8 cellular contexts compared by ENCODE assay signal in genomic region chr10:101694674-101695403, GRCh38. TPM values are rescaled to one million over a fixed set of nuclear protein-coding genes. Genes with fewer than 3 reads are reported as not detected.
A peak's percentile ranks its signal among the peaks of the same experiment; 100 is the strongest.
DNase-seq lines count a peak whose midpoint lies in the region; ATAC-seq, FAIRE-seq and TF ChIP-seq lines count a peak whose summit lies in the region.

TSS of gene FBXW4 (minus strand) at chr10:101695170. CDS start at chr10:101695105, 65 bp downstream.

- H3K56ac ChIP-seq in H1 (replicated peaks; ENCODE audit: insufficient read length, low read depth, low read length) = peak within 1 kb of the TSS; percentile 89
- peak within 1 kb of the TSS; percentile 99 for H3K56ac ChIP-seq in mesendoderm (ENCODE audit: low read length)

- no peaks in the 10 kb centered on the region for H3K79me1 ChIP-seq in H1 (ENCODE audit: low read depth, low read length)
- H3K79me1 ChIP-seq in mesendoderm (ENCODE audit: low read length) = peaks cover 8% of the 10 kb centered on the region

- H3K23ac ChIP-seq in H1 (ENCODE audit: insufficient read length) = no peak within 1 kb of the TSS
- peak within 1 kb of the TSS; percentile 72 for H3K23ac ChIP-seq in mesendoderm (ENCODE audit: low read length)

- peak within 1 kb of the TSS; percentile 87 to 88 for H3K4me2 ChIP-seq in H1 (ENCODE audit: insufficient read depth in 1 of 2, low read depth in 2 of 2, low read length in 2 of 2)
- H3K4me2 ChIP-seq in mesendoderm (ENCODE audit: low read length) = peak within 1 kb of the TSS; percentile 88

- H2BK120ac ChIP-seq in H1 (replicated peaks; ENCODE audit: low read depth, low read length) (no peak within 1 kb of the TSS), mesendoderm (ENCODE audit: low read depth, low read length) (no peak within 1 kb of the TSS)

- FAIRE-seq in H1 (lab: Jason Lieb, UNC) = no peak

- H3K9ac ChIP-seq in H1 (replicated peaks in 1 of 4; ENCODE audit: extremely low read depth in 1 of 4, low read depth in 3 of 4, low read length in 3 of 4) = peak within 1 kb of the TSS; percentile 86 to 93 (median 90)
- peak within 1 kb of the TSS; percentile 97 for H3K9ac ChIP-seq in mesendoderm (ENCODE audit: low read length)

- H3K9me3 ChIP-seq in H1 (ENCODE audit: insufficient read depth in 2 of 2, low read depth in 1 of 2, low read length in 1 of 2) = no peaks in the 10 kb centered on the region

- H3K36me3 ChIP-seq in H1 (ENCODE audit: control insufficient read depth in 2 of 4, insufficient read depth in 4 of 4, low read length in 3 of 4) (no peaks in the 10 kb centered on the region), mesendoderm (ENCODE audit: control insufficient read depth, insufficient read depth, low read length) (no peaks in the 10 kb centered on the region)

- H3K4me3 ChIP-seq in H1 (ENCODE audit: extremely low read depth in 1 of 4, insufficient read depth in 2 of 4, low read depth in 3 of 4, low read length in 4 of 4) (peak within 1 kb of the TSS; percentile 74 to 93 (median 81)), mesendoderm (ENCODE audit: low read length) (peak within 1 kb of the TSS; percentile 73)

- peaks cover 0 to 2% of the 10 kb centered on the region in 2 experiments for H4K20me1 ChIP-seq in H1 (replicated peaks in 1 of 2; ENCODE audit: control insufficient read depth in 1 of 2, insufficient read depth in 2 of 2, low read length in 2 of 2)

- peak within 1 kb of the TSS; percentile 96 for H3K18ac ChIP-seq in H1 (ENCODE audit: extremely low read depth, low read length)
- peak within 1 kb of the TSS; percentile 29 for H3K18ac ChIP-seq in mesendoderm (ENCODE audit: low read length)

- H3K4ac ChIP-seq in H1 (replicated peaks; ENCODE audit: insufficient read length, low read depth, low read length) (peak within 1 kb of the TSS; percentile 74), mesendoderm (ENCODE audit: low read depth, low read length) (peak within 1 kb of the TSS; percentile 18)

- H3K27me3 ChIP-seq in H1 (replicated peaks in 1 of 4; ENCODE audit: control insufficient read depth in 3 of 4, extremely low read depth in 1 of 4, insufficient read depth in 3 of 4, low read length in 3 of 4) (no peaks in the 10 kb centered on the region), mesendoderm (ENCODE audit: insufficient read depth, low read length, poor library complexity) (no peaks in the 10 kb centered on the region)

- H3K23me2 ChIP-seq in H1 (ENCODE audit: low read depth, low read length) = peaks cover 11% of the 10 kb centered on the region

- H2AK5ac ChIP-seq in H1 (ENCODE audit: low read depth, low read length) (no peak within 1 kb of the TSS), mesendoderm (ENCODE audit: low read length) (peak within 1 kb of the TSS; percentile 14)

- TF ChIP-seq EP300 in H1 (IDR thresholded peaks at IDR 0.05; ENCODE audit: borderline replicate concordance in 1 of 2, low read depth in 2 of 2, low read length in 2 of 2) = no peak

- H4K8ac ChIP-seq in H1 (ENCODE audit: extremely low read depth, insufficient read depth, low read length) (peak within 1 kb of the TSS; percentile 98), mesendoderm (ENCODE audit: low read depth, low read length) (no peak within 1 kb of the TSS)

- CTCF ChIA-PET in activated CD8-positive, alpha-beta memory T cell treated with anti-CD3 and anti-CD28 coated beads for 36 hours (lab: Charles Lee) = interaction anchor here (0.9 to 2.3 kb wide), 3 partner anchors 10 to 87 kb away, joined by 3 to 7 read pairs (median 3); no protein-coding TSS in a partner anchor
- CTCF ChIA-PET in H1 (lab: Charles Lee; ENCODE audit: partially characterized antibody) = interaction anchor here (0.9 to 2.2 kb wide), 7 partner anchors 10 to 92 kb away, joined by 3 to 17 read pairs (median 4); no protein-coding TSS in a partner anchor

- H2BK15ac ChIP-seq in H1 (ENCODE audit: low read length) = no peak within 1 kb of the TSS
- no peak within 1 kb of the TSS for H2BK15ac ChIP-seq in mesendoderm (replicated peaks; ENCODE audit: low read depth)

- H2BK20ac ChIP-seq in H1 (ENCODE audit: low read length) = no peak within 1 kb of the TSS

- H3K4me1 ChIP-seq in H1 (replicated peaks in 1 of 4; ENCODE audit: control insufficient read depth in 3 of 4, insufficient read depth in 4 of 4, low read length in 3 of 4) = peaks cover 3 to 12% (median 3%) of the 10 kb centered on the region in 4 experiments; a peak in 5 of 7 replicates
- H3K4me1 ChIP-seq in mesendoderm (ENCODE audit: control insufficient read depth, low read depth, low read length) = peaks cover 7% of the 10 kb centered on the region

- H2BK12ac ChIP-seq in H1 (ENCODE audit: low read depth, low read length) = peak within 1 kb of the TSS; percentile 93

- peak; percentile 57 for ATAC-seq in HG02763 (IDR thresholded peaks at IDR 0.05; ENCODE audit: unreplicated experiment)

- POLR2A ChIA-PET in activated CD8-positive, alpha-beta memory T cell treated with anti-CD3 and anti-CD28 coated beads for 36 hours (lab: Charles Lee) = interaction anchor here (0.7 kb wide), 1 partner anchor 762 kb away, joined by 3 read pairs; no protein-coding TSS in a partner anchor
- POLR2A ChIA-PET in H1 (lab: Charles Lee; ENCODE audit: partially characterized antibody) = interaction anchor here (0.6 to 2.7 kb wide), 17 partner anchors 10 to 418 kb away, joined by 3 to 12 read pairs (median 4); partner anchors contain the start of gene OGA

- DNase-seq in NCI-H2107 (lab: John Stamatoyannopoulos, UW) = peak; percentile 27
- DNase-seq in NCI-H2107 treated with DMSO at 0.1 percent for 48 hours (lab: John Stamatoyannopoulos, UW; ENCODE audit: unreplicated experiment) = no peak
- DNase-seq in NCI-H226 = peak; percentile 23
- peak in 1 of 2 experiments; percentile 84 for DNase-seq in H1 (ENCODE audit: low read depth in 1 of 2, low spot score in 2 of 2)
- DNase-seq in mesendoderm = peak; percentile 60
- peak; percentile 47 for DNase-seq in stimulated activated CD8-positive, alpha-beta memory T cell treated with anti-CD3 and anti-CD28 coated beads, Interleukin-15, amount 100 ng/mL, for 1 hour (ENCODE audit: low read depth)

- H2BK5ac ChIP-seq in H1 (ENCODE audit: low read depth, low read length) (peak within 1 kb of the TSS; percentile 95), mesendoderm (ENCODE audit: low read length) (peak within 1 kb of the TSS; percentile 98)

- 5% methylated on average over 23 of the region's 70 CpGs; no CpG with 5 or more reads in 1 of the 2 experiments for WGBS in H1 (ENCODE audit: extremely low coverage in 1 of 2, insufficient coverage in 1 of 2, insufficient read length in 1 of 2, insufficient replicate concordance in 2 of 2, low coverage in 1 of 2, low lambda C conversion rate in 2 of 2, missing lambda C conversion rate in 1 of 2), 2 experiments
- no CpG with 5 or more reads among the region's 70 CpGs for WGBS in mesendoderm (ENCODE audit: extremely low coverage, insufficient coverage, low lambda C conversion rate)

- H3K27ac ChIP-seq in H1 (ENCODE audit: low read depth, low read length) (peak within 1 kb of the TSS; percentile 95), mesendoderm (ENCODE audit: low read depth, low read length) (peak within 1 kb of the TSS; percentile 81)

- no peak for TF ChIP-seq RAD21 in H1 (IDR thresholded peaks at IDR 0.05 in 1 of 2, conservative IDR thresholded peaks at IDR 0.05 in 1 of 2; ENCODE audit: low read depth in 2 of 2, low read length in 2 of 2)

- H4K5ac ChIP-seq in H1 (ENCODE audit: insufficient read length, low read depth, low read length) = peak within 1 kb of the TSS; percentile 95
- peak within 1 kb of the TSS; percentile 5 for H4K5ac ChIP-seq in mesendoderm (ENCODE audit: low read length)

- H3K14ac ChIP-seq in H1 (ENCODE audit: insufficient read length) = peak within 1 kb of the TSS; percentile 95

- TF ChIP-seq CTCF in H1 (IDR thresholded peaks at IDR 0.05; ENCODE audit: control extremely low read depth in 1 of 3, insufficient read depth in 1 of 3, low read depth in 1 of 3, low read length in 3 of 3) = no peak

- H4K91ac ChIP-seq in H1 (replicated peaks; ENCODE audit: insufficient read length, low read length) = peak within 1 kb of the TSS; percentile 75

- TF ChIP-seq POLR2A in H1 (IDR thresholded peaks at IDR 0.05; ENCODE audit: control extremely low read depth in 1 of 2, low read depth in 2 of 2, low read length in 2 of 2) = peak in 1 of 2 experiments; percentile 44; a peak in 1 of 3 replicates

- peak within 1 kb of the TSS; percentile 79 for H2AFZ ChIP-seq in H1 (ENCODE audit: low read length)

- H3K79me2 ChIP-seq in H1 (ENCODE audit: control insufficient read depth in 1 of 2, insufficient read depth in 2 of 2, low read length in 2 of 2) (peaks cover 2 to 22% of the 10 kb centered on the region in 2 experiments; a peak in 3 of 4 replicates), mesendoderm (ENCODE audit: control insufficient read depth, insufficient read depth, low read length) (peaks cover 2% of the 10 kb centered on the region)

TF ChIP-seq in H1, 55 proteins besides CTCF, POLR2A, EP300 and RAD21 (continues in another document):
- TF ChIP-seq E2F6 (IDR thresholded peaks at IDR 0.05) (peak; percentile 83), SP1 (IDR thresholded peaks at IDR 0.05; ENCODE audit: low read depth, low read length) (no peak), EGR1 (IDR thresholded peaks at IDR 0.05; ENCODE audit: borderline replicate concordance, low read depth, low read length) (peak; percentile 89), POLR2AphosphoS5 (IDR thresholded peaks at IDR 0.05; ENCODE audit: low read depth, low read length) (peak; percentile 63), CTBP2 (IDR thresholded peaks at IDR 0.05; ENCODE audit: borderline replicate concordance, insufficient read depth, insufficient read length, low read length) (no peak), YY1 (IDR thresholded peaks at IDR 0.05; ENCODE audit: low read depth, low read length) (peak; percentile 60; the same call in 1 of the 2 replicates)

RNA-seq across cellular contexts. Expression of gene FBXW4, which starts in this region (rescaled TPM):
- 10 to 100 TPM; 35.3 to 36.3 TPM for total RNA-seq in activated CD8-positive, alpha-beta memory T cell treated with anti-CD3 and anti-CD28 coated beads for 36 hours
- total RNA-seq in H1 (2021; fragmentation: NEBNext Ultra II Directional; extraction: Animal tissue kit (Norgen Biotek cat#: 25700)) = 29.6 and 32.8 TPM in 2 replicates
- 29.0 and 42.8 TPM in 2 replicates for polyA plus RNA-seq in H1 (2011; rRNA removed)
- polyA plus RNA-seq in H1 (2011; cell fraction: cytosol; rRNA removed) = 37.8 TPM
- polyA plus RNA-seq in H1 (2011; cell fraction: nucleus; rRNA removed) = 26.7 TPM
- polyA plus RNA-seq in H1 (2012, experiment 1 of 2) = 29.6 to 39.3 TPM (median 34.2 TPM) in 4 replicates
- polyA plus RNA-seq in H1 (2012, experiment 2 of 2) = 19.8 TPM
- 13.7 TPM for polyA plus RNA-seq in H1 (2013, experiment 1 of 2)
- 14.1 TPM for polyA plus RNA-seq in H1 (2013, experiment 2 of 2)
- polyA minus RNA-seq in H1 (2011; rRNA and poly(A)+ RNA removed) = 84.3 and 109 TPM in 2 replicates
- polyA minus RNA-seq in H1 (2011; cell fraction: cytosol; rRNA and poly(A)+ RNA removed) = 21.6 TPM
- 23.5 TPM for polyA minus RNA-seq in H1 (2011; cell fraction: nucleus; rRNA and poly(A)+ RNA removed)
- polyA plus RNA-seq in mesendoderm (2013, experiment 1 of 2) = 21.4 TPM
- 19.8 TPM for polyA plus RNA-seq in mesendoderm (2013, experiment 2 of 2)
